8 cellular contexts compared by ENCODE assay signal in genomic region chr5:126777974-126778674, GRCh38. TPM values are rescaled to one million over a fixed set of nuclear protein-coding genes. Genes with fewer than 3 reads are reported as not detected.
DNase-seq lines count a peak whose midpoint lies in the region; ATAC-seq and TF ChIP-seq lines count a peak whose summit lies in the region.

No MANE protein-coding gene starts in this region.

- H3F3A ChIP-seq in OCI-LY1 (ENCODE audit: insufficient read depth, low read length): no peaks in the 10 kb centered on the region

- H3K9ac ChIP-seq in OCI-LY1 (ENCODE audit: low read length): peak overlapping the region; percentile 92

- H3K36me3 ChIP-seq in OCI-LY1 (ENCODE audit: insufficient read depth, low read length): peaks cover 32% of the 10 kb centered on the region

- no peak overlapping the region for H2AFZ ChIP-seq in OCI-LY1 (ENCODE audit: low read length)

- H3K27me3 ChIP-seq in OCI-LY1 (ENCODE audit: insufficient read depth, low read length): no peaks in the 10 kb centered on the region

- DNase-seq in DMS 273 (lab: John Stamatoyannopoulos, UW; ENCODE audit: unreplicated experiment) (peak; percentile 98), HuH-7 (ENCODE audit: low spot score) (peak; percentile 73), activated T-cell treated with anti-CD3 and anti-CD28 coated beads for 24 hours (ENCODE audit: low read depth) (peak; percentile 94), epithelial cell of esophagus (ENCODE audit: low read depth) (peak; percentile 92), mucosa of gallbladder (ENCODE audit: low spot score) (peak; percentile 90)
- DNase-seq in stimulated activated CD8-positive, alpha-beta memory T cell treated with anti-CD3 and anti-CD28 coated beads, Interleukin-4, amount 100 ng/mL, for 24 hours (ENCODE audit: low read depth): peak; percentile 87

- ATAC-seq in GM21526 (IDR thresholded peaks at IDR 0.05; ENCODE audit: low FRiP score, unreplicated experiment): peak; percentile 60

- peak overlapping the region; percentile 77 for H3K4me2 ChIP-seq in OCI-LY1 (ENCODE audit: low read length)

- H3K4me1 ChIP-seq in OCI-LY1 (ENCODE audit: insufficient read depth, low read length, severe bottlenecking): peaks cover 43% of the 10 kb centered on the region

- no peaks in the 10 kb centered on the region for H3K9me2 ChIP-seq in OCI-LY1 (ENCODE audit: low read depth, low read length)

- no peaks in the 10 kb centered on the region for H3K9me3 ChIP-seq in OCI-LY1 (ENCODE audit: low read length)

- no peaks in the 10 kb centered on the region for H4K20me1 ChIP-seq in OCI-LY1 (ENCODE audit: insufficient read depth, low read length)

- H3K27ac ChIP-seq in OCI-LY1 (ENCODE audit: low read depth, low read length, poor library complexity, severe bottlenecking): peak overlapping the region; percentile 94

- H3K4me3 ChIP-seq in OCI-LY1 (ENCODE audit: low read depth, low read length, poor library complexity, severe bottlenecking) (peak overlapping the region; percentile 79), epithelial cell of esophagus (ENCODE audit: low read length) (peak overlapping the region; percentile 85)

- H3K79me2 ChIP-seq in OCI-LY1 (ENCODE audit: insufficient read depth, low read length): peaks cover 47% of the 10 kb centered on the region

- no peak for TF ChIP-seq CTCF in OCI-LY1 (IDR thresholded peaks at IDR 0.05; ENCODE audit: low read length)
- no peak for TF ChIP-seq CTCF in epithelial cell of esophagus (IDR thresholded peaks at IDR 0.05; ENCODE audit: insufficient read depth, low read depth, low read length, missing control alignments)

RNA-seq across cellular contexts. Expression of gene LMNB1, which starts 1.2 kb away (rescaled TPM):
- 9.4 TPM for total RNA-seq in mucosa of gallbladder

Comparison
In these comparisons a context has a peak if more than half of its experiments do, and no peak if none do; other contexts are left out.
1. Peak in every context shown above with its lines: DNase-seq, ATAC-seq, H3K4me3 ChIP-seq and H3K27ac ChIP-seq.